ENCODE assay signal across 1 cellular context in the genomic region with DNA sequence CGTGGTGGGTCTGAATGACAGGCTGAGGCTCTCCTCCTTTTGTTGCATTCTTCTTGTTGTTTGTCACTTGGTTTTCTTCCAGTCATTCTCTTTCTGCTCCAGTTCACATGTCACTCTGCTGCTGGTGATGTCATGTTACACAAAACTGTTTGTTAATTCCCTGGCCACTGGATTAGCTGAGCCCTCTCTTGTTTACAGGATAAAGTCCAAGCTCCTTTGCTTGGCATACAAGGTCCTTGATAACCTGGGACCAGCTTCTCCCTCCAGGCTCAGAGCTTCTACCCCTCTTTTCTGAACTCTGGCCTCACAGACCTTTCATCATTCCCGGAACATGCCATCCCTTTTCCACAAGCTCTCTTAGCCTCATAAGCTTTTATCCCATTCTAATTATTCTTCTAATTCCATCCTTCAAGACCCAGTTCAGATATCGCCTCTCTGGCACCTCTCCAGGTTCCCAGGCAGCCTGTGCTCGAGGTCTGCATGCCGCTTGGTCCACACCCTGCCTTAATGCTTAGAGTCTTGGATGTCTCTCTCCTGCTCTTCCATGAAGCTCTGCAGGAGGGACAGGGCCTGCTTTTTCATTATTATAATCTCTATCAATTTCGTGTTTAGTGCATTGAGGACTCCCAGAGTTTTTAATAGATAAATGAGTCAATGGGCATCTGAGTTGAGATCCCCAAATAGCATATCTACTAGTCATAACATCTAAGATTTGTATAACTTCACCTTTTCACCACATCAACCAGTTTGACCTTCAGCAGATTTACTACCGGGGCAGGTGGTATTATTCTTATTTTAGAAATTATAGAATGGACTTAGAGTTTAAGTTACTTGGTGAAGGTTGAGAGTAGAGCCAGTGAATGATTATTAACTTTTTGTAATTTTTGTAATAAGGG.
TF ChIP-seq lines count a peak whose summit lies in the region.

No MANE protein-coding gene starts in this region.

TF ChIP-seq in GM23338, 12 proteins besides CTCF, POLR2A, EP300 and RAD21 (continued from another document):
- TF ChIP-seq, protein P1, sequence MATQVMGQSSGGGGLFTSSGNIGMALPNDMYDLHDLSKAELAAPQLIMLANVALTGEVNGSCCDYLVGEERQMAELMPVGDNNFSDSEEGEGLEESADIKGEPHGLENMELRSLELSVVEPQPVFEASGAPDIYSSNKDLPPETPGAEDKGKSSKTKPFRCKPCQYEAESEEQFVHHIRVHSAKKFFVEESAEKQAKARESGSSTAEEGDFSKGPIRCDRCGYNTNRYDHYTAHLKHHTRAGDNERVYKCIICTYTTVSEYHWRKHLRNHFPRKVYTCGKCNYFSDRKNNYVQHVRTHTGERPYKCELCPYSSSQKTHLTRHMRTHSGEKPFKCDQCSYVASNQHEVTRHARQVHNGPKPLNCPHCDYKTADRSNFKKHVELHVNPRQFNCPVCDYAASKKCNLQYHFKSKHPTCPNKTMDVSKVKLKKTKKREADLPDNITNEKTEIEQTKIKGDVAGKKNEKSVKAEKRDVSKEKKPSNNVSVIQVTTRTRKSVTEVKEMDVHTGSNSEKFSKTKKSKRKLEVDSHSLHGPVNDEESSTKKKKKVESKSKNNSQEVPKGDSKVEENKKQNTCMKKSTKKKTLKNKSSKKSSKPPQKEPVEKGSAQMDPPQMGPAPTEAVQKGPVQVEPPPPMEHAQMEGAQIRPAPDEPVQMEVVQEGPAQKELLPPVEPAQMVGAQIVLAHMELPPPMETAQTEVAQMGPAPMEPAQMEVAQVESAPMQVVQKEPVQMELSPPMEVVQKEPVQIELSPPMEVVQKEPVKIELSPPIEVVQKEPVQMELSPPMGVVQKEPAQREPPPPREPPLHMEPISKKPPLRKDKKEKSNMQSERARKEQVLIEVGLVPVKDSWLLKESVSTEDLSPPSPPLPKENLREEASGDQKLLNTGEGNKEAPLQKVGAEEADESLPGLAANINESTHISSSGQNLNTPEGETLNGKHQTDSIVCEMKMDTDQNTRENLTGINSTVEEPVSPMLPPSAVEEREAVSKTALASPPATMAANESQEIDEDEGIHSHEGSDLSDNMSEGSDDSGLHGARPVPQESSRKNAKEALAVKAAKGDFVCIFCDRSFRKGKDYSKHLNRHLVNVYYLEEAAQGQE (IDR thresholded peaks at IDR 0.05; ENCODE audit: unreplicated experiment), result no peak
- TF ChIP-seq NANOG (IDR thresholded peaks at IDR 0.05; ENCODE audit: borderline replicate concordance), result no peak
- no peak for TF ChIP-seq STAT1 (IDR thresholded peaks at IDR 0.05; ENCODE audit: unreplicated experiment)
- no peak for TF ChIP-seq ZNF114 (CRISPR knock-in tag; IDR thresholded peaks at IDR 0.05)
- TF ChIP-seq ZNF331 (CRISPR knock-in tag; IDR thresholded peaks at IDR 0.05; ENCODE audit: low read depth), result no peak
- no peak for TF ChIP-seq POLR2AphosphoS5 (IDR thresholded peaks at IDR 0.05; ENCODE audit: low read depth)
